13 cellular contexts compared by ENCODE assay signal in genomic region chr14:52455291-52456088, GRCh38.
DNase-seq lines count a peak whose midpoint lies in the region; ATAC-seq and TF ChIP-seq lines count a peak whose summit lies in the region.
"Had no signal": no experiment of that assay in that cellular context is flagged by ENCODE, and none has a peak within 500 bp of the region (broad histone marks: within the 10 kb centered on the region; RNA-seq: fewer than 3 reads in every experiment).

No MANE protein-coding gene starts in this region.

- no peaks in the 10 kb centered on the region for H3K27me3 Mint-ChIP-seq in activated CD4-positive, alpha-beta T cell treated with anti-CD3 and anti-CD28 coated beads for 36 hours
- H3K27me3 Mint-ChIP-seq: activated CD4-positive, alpha-beta T cell treated with anti-CD3 and anti-CD28 coated beads, Interleukin-2, amount 10 ng/mL, durations not matched to agents 24 days and 14 days; naive thymus-derived CD8-positive, alpha-beta T cell had no signal

- peak; percentile 57 for ATAC-seq in activated CD4-positive, alpha-beta T cell treated with anti-CD3 and anti-CD28 coated beads for 36 hours
- no peak for ATAC-seq in SK-N-SH treated with all-trans-retinoic acid at 6 μM for 48 hours
- peak; percentile 33 for ATAC-seq in stimulated activated naive CD8-positive, alpha-beta T cell treated with anti-CD3 and anti-CD28 coated beads, Interleukin-15, Interleukin-2, amounts not matched to agents 100 U/mL and 50 U/mL, for 24 hours
- ATAC-seq: left cardiac atrium; naive thymus-derived CD8-positive, alpha-beta T cell had no signal

- H3K4me1 Mint-ChIP-seq in activated CD4-positive, alpha-beta T cell treated with anti-CD3 and anti-CD28 coated beads for 36 hours: peaks cover 8% of the 10 kb centered on the region

- intact Hi-C loops in activated CD4-positive, alpha-beta T cell treated with anti-CD3 and anti-CD28 coated beads for 36 hours (cut with DNase I, micrococcal nuclease): loop anchor here (5.0 kb wide), 3 partner anchors 43 to 128 kb away; no protein-coding TSS in a partner anchor

- POLR2A ChIA-PET in activated CD4-positive, alpha-beta T cell treated with anti-CD3 and anti-CD28 coated beads for 36 hours (lab: Charles Lee): no interaction called here

- CTCF ChIA-PET in activated CD4-positive, alpha-beta T cell treated with anti-CD3 and anti-CD28 coated beads for 36 hours (lab: Charles Lee): interaction anchor here (0.8 kb wide), 1 partner anchor 157 kb away, joined by 3 read pairs; no protein-coding TSS in a partner anchor

- H3K27ac Mint-ChIP-seq in activated CD4-positive, alpha-beta T cell treated with anti-CD3 and anti-CD28 coated beads for 36 hours: no peak overlapping the region
- H3K27ac Mint-ChIP-seq: activated CD4-positive, alpha-beta T cell treated with anti-CD3 and anti-CD28 coated beads, Interleukin-2, amount 10 ng/mL, durations not matched to agents 24 days and 14 days had no signal

- TF ChIP-seq CTCF in fibroblast of villous mesenchyme (IDR thresholded peaks at IDR 0.05; ENCODE audit: insufficient read depth, low read depth, low read length): no peak

- H3K9me3 Mint-ChIP-seq in activated CD4-positive, alpha-beta T cell treated with anti-CD3 and anti-CD28 coated beads for 36 hours (ENCODE audit: low read depth): peaks cover 3% of the 10 kb centered on the region

- no peak overlapping the region for H3K4me3 ChIP-seq in fibroblast of villous mesenchyme (ENCODE audit: low read depth, low read length)
- H3K4me3 ChIP-seq: skin epidermis, thoracic aorta had no signal

- no peak for DNase-seq in activated CD4-positive, alpha-beta T cell treated with anti-CD3 and anti-CD28 coated beads for 36 hours
- DNase-seq in activated CD4-positive, alpha-beta T cell treated with anti-CD3 and anti-CD28 coated beads for 48 hours: no peak
- DNase-seq in fibroblast of villous mesenchyme (ENCODE audit: low read depth) (peak; percentile 93), SKM-1 (lab: John Stamatoyannopoulos, UW; ENCODE audit: unreplicated experiment) (no peak), NCI-H2107 (lab: John Stamatoyannopoulos, UW) (no peak), AML-193 (lab: John Stamatoyannopoulos, UW) (no peak)
- no peak for DNase-seq in stimulated activated naive CD8-positive, alpha-beta T cell treated with anti-CD3 and anti-CD28 coated beads, Interleukin-15, Interleukin-2, amounts not matched to agents 100 U/mL and 50 U/mL, for 24 hours
- DNase-seq: activated CD4-positive, alpha-beta T cell treated with anti-CD3 and anti-CD28 coated beads, Interleukin-2, amount 10 ng/mL, durations not matched to agents 24 days and 14 days; left cardiac atrium; naive thymus-derived CD8-positive, alpha-beta T cell had no signal

- H3K4me3 Mint-ChIP-seq in activated CD4-positive, alpha-beta T cell treated with anti-CD3 and anti-CD28 coated beads for 36 hours: no peak overlapping the region
- H3K4me3 Mint-ChIP-seq: activated CD4-positive, alpha-beta T cell treated with anti-CD3 and anti-CD28 coated beads, Interleukin-2, amount 10 ng/mL, durations not matched to agents 24 days and 14 days; naive thymus-derived CD8-positive, alpha-beta T cell had no signal

- peaks cover 18% of the 10 kb centered on the region for H3K36me3 Mint-ChIP-seq in activated CD4-positive, alpha-beta T cell treated with anti-CD3 and anti-CD28 coated beads for 36 hours (ENCODE audit: low read depth)

TF ChIP-seq in SK-N-SH treated with all-trans-retinoic acid at 6 μM for 48 hours, 23 proteins besides CTCF, POLR2A, EP300 and RAD21:
- no peak for TF ChIP-seq ZFP30 (CRISPR knock-in tag; IDR thresholded peaks at IDR 0.05)
- no peak for TF ChIP-seq ZNF70 (CRISPR knock-in tag; IDR thresholded peaks at IDR 0.05)
- TF ChIP-seq SNAI2 (CRISPR knock-in tag; IDR thresholded peaks at IDR 0.05): no peak
- TF ChIP-seq ZC3H10 (CRISPR knock-in tag; IDR thresholded peaks at IDR 0.05): no peak
- no peak for TF ChIP-seq ESRRG (CRISPR knock-in tag; IDR thresholded peaks at IDR 0.05)
- TF ChIP-seq CREB5 (CRISPR knock-in tag; IDR thresholded peaks at IDR 0.05; ENCODE audit: low read depth): 0 out of 2 replicates have a peak, but pooled peaks have one; percentile 43
- TF ChIP-seq ARNTL (CRISPR knock-in tag; IDR thresholded peaks at IDR 0.05; ENCODE audit: borderline replicate concordance, low read depth): no peak
- peak; percentile 88 for TF ChIP-seq ISL1 (CRISPR knock-in tag; IDR thresholded peaks at IDR 0.05)
- TF ChIP-seq OSR1 (CRISPR knock-in tag; IDR thresholded peaks at IDR 0.05): no peak
